9 cellular contexts compared by ENCODE assay signal in the genomic region with DNA sequence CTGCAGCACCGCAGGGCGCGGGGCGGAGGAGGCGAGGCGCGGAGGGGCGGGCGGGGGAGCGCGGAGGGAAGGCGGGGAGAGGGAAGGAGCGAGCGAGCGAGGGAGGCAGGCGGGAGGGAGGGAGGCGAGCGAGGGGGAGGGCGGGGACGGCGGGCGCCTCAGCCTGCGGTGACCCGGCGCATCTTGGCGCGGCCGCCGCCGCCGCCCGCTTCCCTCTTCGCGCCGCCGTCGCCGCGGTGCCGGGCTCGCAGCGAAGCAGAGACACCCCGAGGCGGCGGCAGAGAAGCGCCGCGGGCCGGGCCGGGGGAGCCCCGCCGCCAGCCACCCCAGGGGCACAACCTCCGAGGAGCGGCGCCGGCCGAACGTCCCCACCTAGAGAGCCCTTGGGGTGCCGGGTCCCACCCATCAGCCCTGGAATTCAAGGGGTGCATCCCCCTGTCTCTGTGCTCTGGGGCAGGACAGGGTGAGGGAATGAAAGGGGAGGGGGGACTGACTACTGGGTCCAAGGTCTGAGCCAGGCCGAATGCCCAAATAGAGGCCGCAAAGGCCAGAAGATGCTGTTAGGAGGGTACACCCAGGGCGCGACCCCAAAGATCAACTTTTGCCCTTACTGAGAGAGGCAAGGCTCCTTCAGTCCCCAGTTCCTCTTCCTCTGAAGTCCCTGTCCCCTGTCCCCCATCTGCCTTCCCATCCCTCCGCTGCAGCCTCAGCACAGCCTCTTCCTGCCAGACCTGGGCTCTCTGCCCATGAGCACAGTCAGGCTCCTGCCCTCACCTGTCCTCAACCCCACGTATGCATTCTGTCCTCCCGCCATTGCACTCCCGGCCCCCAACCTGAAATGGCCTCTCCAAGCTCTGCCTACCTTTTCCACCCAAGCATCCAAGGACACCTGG. TPM values are rescaled to one million over a fixed set of nuclear protein-coding genes. Genes with fewer than 3 reads are reported as not detected.
DNase-seq lines count a peak whose midpoint lies in the region; ATAC-seq, FAIRE-seq and TF ChIP-seq lines count a peak whose summit lies in the region.
"Had no signal": no experiment of that assay in that cellular context is flagged by ENCODE, and none has a peak within 500 bp of the region (broad histone marks: within the 10 kb centered on the region; RNA-seq: fewer than 3 reads in every experiment).

A gene (minus strand): TSS at position 33 of the 893 bp plus-strand sequence. CDS start 133 bp downstream, outside the sequence.

- H3K4me1 ChIP-seq in HUES64 (ENCODE audit: insufficient read depth, low read length) (peaks cover 10% of the 10 kb centered on the region), K562 (replicated peaks in 1 of 2; ENCODE audit: control insufficient read depth in 2 of 2, insufficient read depth in 2 of 2, low read length in 2 of 2) (peaks cover 0 to 19% of the 10 kb centered on the region in 2 experiments; a peak in 2 of 5 replicates), skeletal muscle tissue (ENCODE audit: control insufficient read depth in 3 of 3, insufficient read depth in 3 of 3, low read length in 3 of 3) (peaks cover 15 to 26% (median 17%) of the 10 kb centered on the region in 3 donors)

- peaks cover 13% of the 10 kb centered on the region; the same call in 1 of the 2 replicates for H4K20me1 ChIP-seq in K562 (replicated peaks; ENCODE audit: control insufficient read depth, insufficient read depth, low read length)

- H3K9me1 ChIP-seq in K562 (ENCODE audit: control insufficient read depth, insufficient read depth, low read length): no peaks in the 10 kb centered on the region

- CTCF ChIA-PET in K562 (lab: Yijun Ruan, JAX; ENCODE audit: low intra/inter-chr PET ratio): no interaction called here

- no peak for TF ChIP-seq EP300 in K562 (IDR thresholded peaks at IDR 0.05; ENCODE audit: low read length)

- no peaks in the 10 kb centered on the region for H3K79me2 ChIP-seq in K562 (ENCODE audit: control insufficient read depth, insufficient read depth, low read length)

- WGBS in HUES64: 5% methylated on average over 67 of the region's 67 CpGs
- WGBS in K562 (ENCODE audit: insufficient coverage, low coverage, missing lambda C conversion rate): 38% methylated on average over 8 of the region's 67 CpGs

- ATAC-seq in K562 (peak; percentile 83), HG03342 (IDR thresholded peaks at IDR 0.05; ENCODE audit: unreplicated experiment) (no peak)

- TF ChIP-seq RAD21 in K562 (CRISPR knock-in tag; conservative IDR thresholded peaks at IDR 0.05 in 1 of 2, IDR thresholded peaks at IDR 0.05 in 1 of 2): no peak

- TF ChIP-seq CTCF in K562 (IDR thresholded peaks at IDR 0.05 in 2 of 3, conservative IDR thresholded peaks at IDR 0.05 in 1 of 3; ENCODE audit: insufficient read depth in 2 of 3, low read depth in 1 of 3, low read length in 3 of 3): no peak

- peak within 1 kb of the TSS; percentile 17; the same call in 1 of the 2 replicates for H3K9ac ChIP-seq in HUES64 (ENCODE audit: low read depth, low read length)
- H3K9ac ChIP-seq in K562 (ENCODE audit: insufficient read depth in 1 of 2, low read depth in 2 of 2, low read length in 2 of 2): no peak within 1 kb of the TSS
- peak within 1 kb of the TSS; percentile 62 to 74 (median 69) for H3K9ac ChIP-seq in skeletal muscle tissue (ENCODE audit: low read depth in 1 of 3, low read length in 3 of 3)

- no peak within 1 kb of the TSS for H2AFZ ChIP-seq in K562 (ENCODE audit: low read depth, low read length)

- no TSS peak for BruUV-seq in K562 (replicated peaks; lab: Mats Ljungman, UMichigan)

- in situ Hi-C loops in K562 (cut with MboI): no loop called here

- peaks cover 61% of the 10 kb centered on the region for H3K27me3 ChIP-seq in HUES64 (ENCODE audit: insufficient read depth, low read length)
- peaks cover 23 to 84% of the 10 kb centered on the region in 2 experiments; a peak in 3 of 5 replicates for H3K27me3 ChIP-seq in K562 (ENCODE audit: control insufficient read depth in 2 of 2, insufficient read depth in 2 of 2, low read length in 2 of 2)
- H3K27me3 ChIP-seq in skeletal muscle tissue (ENCODE audit: control insufficient read depth in 3 of 3, insufficient read depth in 3 of 3, low read length in 3 of 3): peaks cover 12 to 55% (median 48%) of the 10 kb centered on the region in 3 donors

- DNase-seq in Ammon's horn (ENCODE audit: low spot score) (peak; percentile 60), K562 (ENCODE audit: extremely low read depth in 1 of 4, low spot score in 3 of 4) (peak; percentile 58 to 87 (median 82)), iPS-NIHi11 (ENCODE audit: low spot score) (peak; percentile 89), inferior parietal cortex (ENCODE audit: extremely low spot score) (no peak), SHP77 (lab: John Stamatoyannopoulos, UW) (no peak)

- H3K4me3 ChIP-seq in HUES64 (ENCODE audit: low read length) (peak within 1 kb of the TSS; percentile 78), K562 (no peak within 1 kb of the TSS), skeletal muscle tissue (ENCODE audit: low read length in 3 of 3) (peak within 1 kb of the TSS; percentile 54 to 67 (median 62))

- H3K27ac ChIP-seq in HUES64 (ENCODE audit: low read depth, low read length) (no peak within 1 kb of the TSS), K562 (ENCODE audit: extremely low read depth, low read depth, low read length) (no peak within 1 kb of the TSS), skeletal muscle tissue (ENCODE audit: low read depth, low read length) (peak within 1 kb of the TSS; percentile 40)

- no peak for TF ChIP-seq POLR2A in K562 (conservative IDR thresholded peaks at IDR 0.05)

- H3K36me3 ChIP-seq in HUES64 (ENCODE audit: insufficient read depth, low read length) (no peaks in the 10 kb centered on the region), K562 (ENCODE audit: control insufficient read depth, insufficient read depth, low read length) (no peaks in the 10 kb centered on the region), skeletal muscle tissue (ENCODE audit: control insufficient read depth in 3 of 3, insufficient read depth in 3 of 3, low read length in 3 of 3) (no peaks in the 10 kb centered on the region)

- no peak for FAIRE-seq in K562 (lab: Jason Lieb, UNC)
- FAIRE-seq: colon had no signal

- H3K9me3 ChIP-seq in HUES64 (ENCODE audit: insufficient read depth, low read depth, low read length) (no peaks in the 10 kb centered on the region), K562 (replicated peaks; ENCODE audit: control insufficient read depth, insufficient read depth, low read depth, low read length) (no peaks in the 10 kb centered on the region), skeletal muscle tissue (ENCODE audit: control insufficient read depth in 3 of 3, low read length in 3 of 3) (no peaks in the 10 kb centered on the region)

- POLR2A ChIA-PET in K562 (lab: Yijun Ruan, JAX): no interaction called here

- intact Hi-C loops in K562 (cut with micrococcal nuclease): no loop called here

- H3K4me2 ChIP-seq in K562 (ENCODE audit: insufficient read depth, low read length): no peak within 1 kb of the TSS

TF ChIP-seq in K562, 482 proteins besides CTCF, POLR2A, EP300 and RAD21:
- TF ChIP-seq, protein P1, sequence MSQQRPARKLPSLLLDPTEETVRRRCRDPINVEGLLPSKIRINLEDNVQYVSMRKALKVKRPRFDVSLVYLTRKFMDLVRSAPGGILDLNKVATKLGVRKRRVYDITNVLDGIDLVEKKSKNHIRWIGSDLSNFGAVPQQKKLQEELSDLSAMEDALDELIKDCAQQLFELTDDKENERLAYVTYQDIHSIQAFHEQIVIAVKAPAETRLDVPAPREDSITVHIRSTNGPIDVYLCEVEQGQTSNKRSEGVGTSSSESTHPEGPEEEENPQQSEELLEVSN (IDR thresholded peaks at IDR 0.05; ENCODE audit: borderline replicate concordance in 1 of 2, extremely low read depth in 1 of 2, insufficient read depth in 1 of 2, insufficient read length in 1 of 2, low read depth in 1 of 2, low read length in 1 of 2, poor library complexity in 1 of 2, severe bottlenecking in 1 of 2): peak in 1 of 2 experiments; percentile 20
- TF ChIP-seq SRSF9 (IDR thresholded peaks at IDR 0.05; ENCODE audit: borderline replicate concordance, low read depth, low read length): no peak
- TF ChIP-seq, protein P2, sequence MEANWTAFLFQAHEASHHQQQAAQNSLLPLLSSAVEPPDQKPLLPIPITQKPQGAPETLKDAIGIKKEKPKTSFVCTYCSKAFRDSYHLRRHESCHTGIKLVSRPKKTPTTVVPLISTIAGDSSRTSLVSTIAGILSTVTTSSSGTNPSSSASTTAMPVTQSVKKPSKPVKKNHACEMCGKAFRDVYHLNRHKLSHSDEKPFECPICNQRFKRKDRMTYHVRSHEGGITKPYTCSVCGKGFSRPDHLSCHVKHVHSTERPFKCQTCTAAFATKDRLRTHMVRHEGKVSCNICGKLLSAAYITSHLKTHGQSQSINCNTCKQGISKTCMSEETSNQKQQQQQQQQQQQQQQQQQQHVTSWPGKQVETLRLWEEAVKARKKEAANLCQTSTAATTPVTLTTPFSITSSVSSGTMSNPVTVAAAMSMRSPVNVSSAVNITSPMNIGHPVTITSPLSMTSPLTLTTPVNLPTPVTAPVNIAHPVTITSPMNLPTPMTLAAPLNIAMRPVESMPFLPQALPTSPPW (CRISPR knock-in tag; IDR thresholded peaks at IDR 0.05): peak; percentile 44

RNA-seq across cellular contexts. Expression of the gene that starts here (rescaled TPM):
- polyA plus RNA-seq in HUES64 (2013, experiment 1 of 2): 1.9 TPM
- polyA plus RNA-seq in HUES64 (2013, experiment 2 of 2): 3.4 TPM
- total RNA-seq in K562 (2011; cell fraction: chromatin; rRNA removed; ENCODE audit: low replicate concordance): not detected in 2 replicates
- total RNA-seq in K562 (2011; cell fraction: nucleolus; rRNA removed): not detected in 2 replicates
- total RNA-seq in K562 (2011; cell fraction: nucleoplasm; rRNA removed): not detected in 2 replicates
- total RNA-seq in K562 (2014; rRNA removed): not detected in 2 replicates
- total RNA-seq in K562 (2014; rRNA removed; fragmentation: Illumina TruSeq; extraction: Trizol): not detected in 2 replicates
- not detected in 2 replicates for total RNA-seq in K562 (2015; rRNA removed; fragmentation: Illumina TruSeq; extraction: Trizol)
- 0.07 TPM in 1 of 2 replicates, not detected in the other for total RNA-seq in K562 (2021)
- polyA plus RNA-seq in K562 (2011; rRNA removed): not detected in 2 replicates
- polyA plus RNA-seq in K562 (2011; cell fraction: cytosol; rRNA removed): 0.04 and 0.06 TPM in 2 replicates
- not detected in 2 replicates for polyA plus RNA-seq in K562 (2011; cell fraction: nucleus; rRNA removed)
- polyA plus RNA-seq in K562 (2012): not detected in 2 replicates
- polyA plus RNA-seq in K562 (2014; fragmentation: Illumina TruSeq; extraction: Trizol): not detected in 2 replicates
- not detected for polyA plus RNA-seq in K562 (2014; fragmentation: Nextera tagmentation; extraction: Ambion mirVana)
- polyA plus RNA-seq in K562 (2014; rRNA removed): not detected in 2 replicates
- not detected in 2 replicates for polyA minus RNA-seq in K562 (2011; rRNA and poly(A)+ RNA removed)
- not detected in 2 replicates for polyA minus RNA-seq in K562 (2011; cell fraction: cytosol; rRNA and poly(A)+ RNA removed)
- polyA minus RNA-seq in K562 (2011; cell fraction: nucleus; rRNA and poly(A)+ RNA removed): not detected in 2 replicates
- 29.7 TPM for total RNA-seq in skeletal muscle tissue

Comparison
In these comparisons a context has a peak if more than half of its experiments do, and no peak if none do; other contexts are left out.
1. RNA of the gene that starts here (total RNA-seq): 29.7 TPM in skeletal muscle tissue (single experiment); 0.07 TPM in K562; every median in the first group is over 10 times any median in the second.
2. Peak in DNase-seq and ATAC-seq in K562; RNA of the gene not detected or under 1 TPM.
3. DNase-seq: peak in Ammon's horn (single experiment) and iPS-NIHi11 (single experiment); none in inferior parietal cortex (single experiment) and SHP77 (0 of 2).
4. H3K9ac ChIP-seq: peak in HUES64 (single experiment) and skeletal muscle tissue (3 of 3); none in K562 (0 of 2).